Comparison of ENCODE assay signal across 20 cellular contexts in the genomic region with DNA sequence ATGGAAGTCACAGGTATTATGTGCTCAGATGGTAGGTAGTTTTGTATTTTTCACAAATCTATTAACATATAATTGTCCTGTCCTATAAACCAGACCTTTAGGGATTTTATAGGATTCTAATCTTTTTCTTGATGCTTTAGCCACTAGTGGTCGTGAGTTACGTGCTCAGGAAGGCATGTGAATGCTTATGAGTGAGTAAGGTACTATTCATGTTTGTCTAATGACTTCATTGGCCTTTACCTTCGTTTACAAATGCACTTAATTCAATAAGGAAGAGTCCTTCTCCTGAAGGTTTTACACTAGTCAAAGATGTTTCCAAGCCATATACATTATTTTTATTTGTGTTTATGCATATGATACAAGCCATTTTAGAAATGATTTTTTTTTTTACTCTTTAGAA. TPM values are rescaled to one million over a fixed set of nuclear protein-coding genes. Genes with fewer than 3 reads are reported as not detected.
DNase-seq lines count a peak whose midpoint lies in the region; ATAC-seq and TF ChIP-seq lines count a peak whose summit lies in the region.
"Had no signal": no experiment of that assay in that cellular context is flagged by ENCODE, and none has a peak within 500 bp of the region (broad histone marks: within the 10 kb centered on the region; RNA-seq: fewer than 3 reads in every experiment).

No MANE protein-coding gene starts in this region.

- no peak overlapping the region for H3K4me3 ChIP-seq in RWPE2 (ENCODE audit: severe bottlenecking)
- H3K4me3 ChIP-seq in foreskin fibroblast (ENCODE audit: low read depth in 1 of 2, low read length in 2 of 2): no peak overlapping the region
- H3K4me3 ChIP-seq: body of pancreas, lower lobe of right lung had no signal

- no peaks in the 10 kb centered on the region for H3K27me3 ChIP-seq in RWPE2 (ENCODE audit: insufficient read depth, poor library complexity, severe bottlenecking)
- H3K27me3 ChIP-seq: body of pancreas had no signal

- TF ChIP-seq CTCF in RWPE2 (IDR thresholded peaks at IDR 0.05; ENCODE audit: poor library complexity, severe bottlenecking) (peak; percentile 39), foreskin fibroblast (IDR thresholded peaks at IDR 0.05; ENCODE audit: low read depth, low read length) (no peak)

- DNase-seq in A172 (ENCODE audit: low spot score) (peak; percentile 26), HT-29 (ENCODE audit: low spot score) (peak; percentile 56), RWPE2 (ENCODE audit: low spot score) (no peak), foreskin fibroblast (peak; percentile 20 to 67), NCI-H2081 (lab: John Stamatoyannopoulos, UW) (no peak), GF-D8 (lab: John Stamatoyannopoulos, UW) (no peak)
- no peak for DNase-seq in activated effector memory CD4-positive, alpha-beta T cell treated with Interleukin-2 at 50 U/mL for 16 hours
- DNase-seq: activated naive CD4-positive, alpha-beta T cell treated with anti-CD3 and anti-CD28 coated beads, Interleukin-2, amount 50 U/mL, for 16 hours; activated T-cell treated with anti-CD3 and anti-CD28 coated beads for 4 hours; body of pancreas; DMS79 treated with DMSO at 0.1 percent for 48 hours; H9; lower lobe of right lung; NCI-H146; NCI-H226 had no signal

- ATAC-seq in RWPE2 (ENCODE audit: low read depth): peak; percentile 99
- no peak for ATAC-seq in GM19397 (IDR thresholded peaks at IDR 0.05; ENCODE audit: unreplicated experiment)
- ATAC-seq: body of pancreas, lower lobe of right lung, Right ventricle myocardium inferior, sciatic nerve had no signal

- peaks cover 14% of the 10 kb centered on the region for H3K4me1 ChIP-seq in RWPE2 (ENCODE audit: insufficient read depth, poor library complexity, severe bottlenecking)
- H3K4me1 ChIP-seq: body of pancreas, lower lobe of right lung had no signal

- H3K9me3 ChIP-seq in RWPE2 (ENCODE audit: severe bottlenecking): no peaks in the 10 kb centered on the region
- H3K9me3 ChIP-seq: body of pancreas, lower lobe of right lung had no signal

- no peaks in the 10 kb centered on the region for H3K36me3 ChIP-seq in RWPE2 (ENCODE audit: low read depth)
- H3K36me3 ChIP-seq: lower lobe of right lung had no signal

- H3K27ac ChIP-seq in RWPE2 (ENCODE audit: poor library complexity, severe bottlenecking): peak overlapping the region; percentile 30
- H3K27ac ChIP-seq: body of pancreas, lower lobe of right lung, VCaP had no signal

RNA-seq across cellular contexts. Expression of a gene that starts 23.0 kb away (rescaled TPM):
- total RNA-seq in A172 (2014; rRNA removed; shearing (Covaris generic)): not detected in 2 replicates
- 0.81 and 0.91 TPM in 2 replicates for total RNA-seq in HT-29 (2014; rRNA removed; shearing (Covaris generic))
- total RNA-seq: endothelial cell of umbilical vein had no signal

RNA-seq across cellular contexts. Expression of a gene that starts 23.2 kb away (rescaled TPM):
- 0.41 and 0.43 TPM in 2 replicates for total RNA-seq in A172 (2014; rRNA removed; shearing (Covaris generic))
- total RNA-seq in HT-29 (2014; rRNA removed; shearing (Covaris generic)): 0.99 and 3.4 TPM in 2 replicates
- total RNA-seq: endothelial cell of umbilical vein had no signal

Comparison
In these comparisons a context has a peak if more than half of its experiments do, and no peak if none do; other contexts are left out.
1. DNase-seq: peak in A172 (single experiment), HT-29 (single experiment) and foreskin fibroblast (2 of 2); none in RWPE2 (single experiment), NCI-H2081 (0 of 2), activated effector memory CD4-positive, alpha-beta T cell treated with Interleukin-2 at 50 U/mL for 16 hours (single experiment) and GF-D8 (single experiment).